ENCODE assay signal across 18 cellular contexts in the genomic region with DNA sequence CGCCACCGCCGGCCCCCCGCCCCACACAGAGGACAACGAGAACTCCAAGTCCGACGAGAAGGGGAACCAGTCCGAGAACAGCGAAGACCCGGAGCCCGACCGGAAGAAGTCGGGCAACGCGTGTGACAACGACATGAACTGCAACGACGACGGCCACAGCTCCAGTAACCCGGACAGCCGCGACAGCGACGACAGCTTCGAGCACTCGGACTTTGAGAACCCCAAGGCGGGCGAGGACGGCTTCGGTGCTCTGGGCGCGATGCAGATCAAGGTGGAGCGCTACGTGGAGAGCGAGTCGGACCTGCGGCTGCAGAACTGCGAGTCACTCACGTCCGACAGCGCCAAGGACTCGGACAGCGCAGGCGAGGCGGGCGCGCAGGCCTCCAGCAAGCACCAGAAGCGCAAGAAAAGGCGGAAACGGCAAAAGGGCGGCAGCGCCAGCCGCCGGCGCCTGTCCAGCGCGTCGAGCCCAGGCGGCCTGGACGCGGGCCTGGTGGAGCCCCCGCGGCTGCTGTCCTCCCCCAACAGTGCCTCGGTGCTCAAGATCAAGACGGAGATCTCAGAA.
DNase-seq lines count a peak whose midpoint lies in the region; ATAC-seq, FAIRE-seq and TF ChIP-seq lines count a peak whose summit lies in the region.
"Had no signal": no experiment of that assay in that cellular context is flagged by ENCODE, and none has a peak within 500 bp of the region (broad histone marks: within the 10 kb centered on the region; RNA-seq: fewer than 3 reads in every experiment).

No MANE protein-coding gene starts in this region.

- peak in 1 of 2 donors; percentile 32 for DNase-seq in heart right ventricle
- no peak for DNase-seq in right atrium auricular region (ENCODE audit: low spot score)
- DNase-seq in fibroblast of mammary gland (ENCODE audit: low read depth), result peak; percentile 8
- DNase-seq in pancreas, result peak in 4 of 6 donors; percentile 15 to 64 (median 44)
- no peak for DNase-seq in NCI-H1436 (lab: John Stamatoyannopoulos, UW)
- no peak for DNase-seq in iPS-NIHi7 (ENCODE audit: extremely low spot score)
- DNase-seq in HTR-8/SVneo (ENCODE audit: insufficient read length, low spot score), result no peak
- DNase-seq: activated CD4-positive, alpha-beta T cell treated with anti-CD3 and anti-CD28 coated beads, Interleukin-2, amount 50 U/mL, for 4 hours; activated effector memory CD4-positive, alpha-beta T cell treated with Interleukin-2 at 50 U/mL for 16 hours; Caco-2; effector memory CD4-positive, alpha-beta T cell; naive B cell; stimulated activated CD4-positive, alpha-beta T cell treated with anti-CD3 and anti-CD28 coated beads, Interleukin-2, amount 100 ng/mL, for 48 hours had no signal

- H3K36me3 ChIP-seq in heart right ventricle, result no peaks in the 10 kb centered on the region
- H3K36me3 ChIP-seq in right atrium auricular region, result no peaks in the 10 kb centered on the region
- no peaks in the 10 kb centered on the region for H3K36me3 ChIP-seq in pancreas
- H3K36me3 ChIP-seq: vagina had no signal

- H3K4me3 ChIP-seq in heart right ventricle (peak overlapping the region; percentile 1 to 42 (median 33)), right atrium auricular region (peak overlapping the region in 1 of 2 donors; percentile 36), fibroblast of mammary gland (ENCODE audit: control insufficient read depth, low read depth, low read length) (no peak overlapping the region), pancreas (peak overlapping the region in 1 of 4 donors; percentile 26)

- peak in 6 of 8 donors; percentile 31 to 65 (median 52) for ATAC-seq in heart right ventricle
- peak in 3 of 4 donors; percentile 38 to 59 (median 45) for ATAC-seq in pancreas
- ATAC-seq in GM21423 (IDR thresholded peaks at IDR 0.05; ENCODE audit: unreplicated experiment), result no peak

- no peak for TF ChIP-seq CTCF in heart right ventricle (IDR thresholded peaks at IDR 0.05)
- no peak for TF ChIP-seq CTCF in right atrium auricular region (IDR thresholded peaks at IDR 0.05)
- TF ChIP-seq CTCF in fibroblast of mammary gland (conservative IDR thresholded peaks at IDR 0.05; ENCODE audit: control insufficient read depth, insufficient read depth, low read depth, low read length), result no peak
- no peak for TF ChIP-seq CTCF in pancreas (IDR thresholded peaks at IDR 0.05)

- H3K27me3 ChIP-seq in heart right ventricle (peaks cover 0 to 45% (median 27%) of the 10 kb centered on the region in 7 donors), right atrium auricular region (no peaks in the 10 kb centered on the region), pancreas (peaks cover 0 to 17% (median 2%) of the 10 kb centered on the region in 4 donors)
- H3K27me3 ChIP-seq: vagina had no signal

- 24 to 29% methylated on average over 64 to 65 of the region's 65 CpGs for WGBS in heart right ventricle, 2 donors
- WGBS in pancreas, 2 donors, result 24 to 38% methylated on average over 62 to 65 of the region's 65 CpGs

- intact Hi-C loops in heart right ventricle (cut with DNase I), result loop anchor here in 5 of 10 donors (10.0 kb wide), 4 partner anchors 125 to 1225 kb away; no protein-coding TSS in a partner anchor
- intact Hi-C loops in pancreas (cut with DNase I), result loop anchor here in 2 of 3 donors (5.0 to 10.0 kb wide), 3 partner anchors 1095 to 1225 kb away; no protein-coding TSS in a partner anchor

- no peaks in the 10 kb centered on the region for H3K9me3 ChIP-seq in heart right ventricle
- no peaks in the 10 kb centered on the region for H3K9me3 ChIP-seq in right atrium auricular region
- no peaks in the 10 kb centered on the region for H3K9me3 ChIP-seq in pancreas
- H3K9me3 ChIP-seq: Caco-2, vagina had no signal

- H3K4me1 ChIP-seq in heart right ventricle (peaks cover 0 to 2% (median 0%) of the 10 kb centered on the region in 9 donors), right atrium auricular region (peaks cover 0 to 8% of the 10 kb centered on the region in 2 donors), pancreas (no peaks in the 10 kb centered on the region)
- H3K4me1 ChIP-seq: Caco-2, vagina had no signal

- no peak overlapping the region for H3K27ac ChIP-seq in heart right ventricle
- no peak overlapping the region for H3K27ac ChIP-seq in right atrium auricular region
- H3K27ac ChIP-seq in pancreas, result no peak overlapping the region
- H3K27ac ChIP-seq: RWPE1, vagina had no signal

- FAIRE-seq in pancreas (lab: Jason Lieb, UNC), result no peak
- FAIRE-seq in HTR-8/SVneo (lab: Jason Lieb, UNC), result no peak
- FAIRE-seq: frontal cortex, G401.6 had no signal

Comparison
In these comparisons a context has a peak if more than half of its experiments do, and no peak if none do; other contexts are left out.
1. DNase-seq: peak in fibroblast of mammary gland (single experiment) and pancreas (4 of 6); none in right atrium auricular region (single experiment), NCI-H1436 (single experiment), iPS-NIHi7 (single experiment) and HTR-8/SVneo (single experiment).